10 cellular contexts compared by ENCODE assay signal in genomic region chr19:33379151-33379829, GRCh38.
"Had no signal": no experiment of that assay in that cellular context is flagged by ENCODE, and none has a peak within 500 bp of the region (broad histone marks: within the 10 kb centered on the region; RNA-seq: fewer than 3 reads in every experiment).

No MANE protein-coding gene starts in this region.

- ATAC-seq: left lung had no signal

- H3K4me3 ChIP-seq: esophagus squamous epithelium, left lung, ovary, stomach, uterus had no signal

- H3K27ac ChIP-seq: left lung, ovary, stomach, uterus had no signal

- H3K36me3 ChIP-seq: ovary, uterus had no signal

- DNase-seq: activated naive CD4-positive, alpha-beta T cell treated with anti-CD3 and anti-CD28 coated beads, Interleukin-2, amount 50 U/mL, for 16 hours; esophagus squamous epithelium; foreskin fibroblast; left lung; mesendoderm; ovary; stimulated activated CD4-positive, alpha-beta T cell treated with anti-CD3 and anti-CD28 coated beads, Interleukin-4, amount 100 ng/mL, for 4 hours; stomach; T-helper 2 cell; uterus had no signal

- H3K27me3 ChIP-seq: esophagus squamous epithelium, left lung, ovary, stomach, uterus had no signal

- H3K9me3 ChIP-seq: esophagus squamous epithelium, left lung, ovary, stomach, uterus had no signal
